In the genomic region with DNA sequence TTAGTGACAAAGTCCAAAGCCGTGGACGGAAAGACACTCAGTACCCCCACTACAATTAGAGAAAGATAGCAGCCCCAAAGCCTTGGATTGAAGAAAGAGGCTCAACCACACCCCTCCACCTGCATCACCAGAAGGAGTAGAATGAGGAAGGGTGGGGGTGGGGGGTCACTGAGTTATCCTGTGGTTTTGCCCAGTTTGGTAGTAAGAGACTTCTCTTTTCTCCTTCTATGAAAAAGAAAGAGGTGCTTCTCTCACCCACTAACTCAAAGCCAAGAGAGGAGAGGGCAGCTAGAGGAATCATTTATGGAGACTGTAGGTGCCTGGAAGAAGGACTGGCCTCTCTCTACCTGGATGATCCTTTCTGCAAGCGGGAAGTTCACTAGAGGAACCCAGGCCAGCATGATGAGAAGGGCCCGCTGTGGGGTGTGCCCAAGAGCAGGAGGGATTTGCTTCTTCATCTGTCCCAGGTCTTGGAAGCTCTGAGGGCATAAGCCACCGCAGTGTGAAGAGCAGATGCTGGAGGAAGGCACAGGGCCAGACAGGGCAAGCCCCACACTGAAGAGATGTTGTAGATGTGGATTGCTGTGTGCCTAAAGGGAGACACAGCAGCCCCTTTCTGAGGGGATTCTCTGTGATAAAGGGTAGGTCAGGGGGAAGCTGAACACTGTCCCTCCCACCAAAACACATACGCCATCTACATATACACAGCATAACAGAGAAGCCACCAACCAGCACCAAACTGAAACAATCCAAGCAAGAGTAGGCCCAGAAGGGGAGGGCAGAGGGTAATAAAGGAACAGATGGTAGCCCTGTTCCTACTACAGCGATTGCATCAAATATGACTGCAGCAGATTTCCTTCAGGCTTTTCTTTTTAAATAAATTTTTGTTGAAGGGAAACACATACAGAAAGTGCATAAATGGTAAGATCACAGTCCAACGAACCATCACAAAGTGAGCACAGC, we compare ENCODE assay signal across 26 cellular contexts.
"Had no signal": no experiment of that assay in that cellular context is flagged by ENCODE, and none has a peak within 500 bp of the region (broad histone marks: within the 10 kb centered on the region; RNA-seq: fewer than 3 reads in every experiment).

No MANE protein-coding gene starts in this region.

- H3K27ac ChIP-seq: cardiac muscle cell, gastrocnemius medialis, neutrophil, parathyroid adenoma, stomach, suprapubic skin, tibial nerve had no signal

- DNase-seq: activated CD4-positive, alpha-beta memory T cell treated with anti-CD3 and anti-CD28 coated beads, Interleukin-2, amount 10 ng/mL, durations not matched to agents 7 days and 5 days; activated CD4-positive, alpha-beta T cell treated with anti-CD3 and anti-CD28 coated beads for 48 hours; activated effector memory CD4-positive, alpha-beta T cell treated with anti-CD3 and anti-CD28 coated beads, Interleukin-2, amount 50 U/mL, for 16 hours; activated naive CD4-positive, alpha-beta T cell treated with anti-CD3 and anti-CD28 coated beads, Interleukin-2, amount 10 ng/mL, durations not matched to agents 7 days and 5 days; activated T-cell treated with anti-CD3 and anti-CD28 coated beads, Interleukin-2, amount 50 U/mL, for 72 hours; effector memory CD8-positive, alpha-beta T cell; gastrocnemius medialis; hippocampal formation; kidney glomerular epithelial cell; left ventricle myocardium superior; mammary epithelial cell; natural killer cell; small intestine; stomach had no signal

- H3K4me1 Mint-ChIP-seq: activated CD4-positive, alpha-beta memory T cell treated with anti-CD3 and anti-CD28 coated beads, Interleukin-2, amount 10 ng/mL, durations not matched to agents 7 days and 5 days; activated naive CD4-positive, alpha-beta T cell treated with anti-CD3 and anti-CD28 coated beads, Interleukin-2, amount 10 ng/mL, durations not matched to agents 7 days and 5 days; mesothelial cell of epicardium; natural killer cell; stimulated activated memory B cell treated with anti-CD40 and anti-IgM and Interleukin-4, amounts not matched to agents 10 μg/mL and 1 μg/mL and 100 μg/mL, for 72 hours had no signal

- H3K4me3 Mint-ChIP-seq: activated CD4-positive, alpha-beta memory T cell treated with anti-CD3 and anti-CD28 coated beads, Interleukin-2, amount 10 ng/mL, durations not matched to agents 7 days and 5 days; activated naive CD4-positive, alpha-beta T cell treated with anti-CD3 and anti-CD28 coated beads, Interleukin-2, amount 10 ng/mL, durations not matched to agents 7 days and 5 days; activated T-cell treated with anti-CD3 and anti-CD28 coated beads, Interleukin-2, amount 50 U/mL, for 72 hours; effector memory CD8-positive, alpha-beta T cell; mesothelial cell of epicardium; natural killer cell; stimulated activated memory B cell treated with anti-CD40 and anti-IgM and Interleukin-4, amounts not matched to agents 10 μg/mL and 1 μg/mL and 100 μg/mL, for 72 hours had no signal

- H3K9me3 ChIP-seq: gastrocnemius medialis, neutrophil, suprapubic skin had no signal

- H3K27ac Mint-ChIP-seq: activated CD4-positive, alpha-beta memory T cell treated with anti-CD3 and anti-CD28 coated beads, Interleukin-2, amount 10 ng/mL, durations not matched to agents 7 days and 5 days; activated naive CD4-positive, alpha-beta T cell treated with anti-CD3 and anti-CD28 coated beads, Interleukin-2, amount 10 ng/mL, durations not matched to agents 7 days and 5 days; activated T-cell treated with anti-CD3 and anti-CD28 coated beads, Interleukin-2, amount 50 U/mL, for 72 hours; mesothelial cell of epicardium; natural killer cell; stimulated activated memory B cell treated with anti-CD40 and anti-IgM and Interleukin-4, amounts not matched to agents 10 μg/mL and 1 μg/mL and 100 μg/mL, for 72 hours had no signal

- H2AFZ ChIP-seq: parathyroid adenoma had no signal

- H3K79me2 ChIP-seq: parathyroid adenoma had no signal

- H3K9ac ChIP-seq: parathyroid adenoma had no signal

- ATAC-seq: activated T-cell treated with anti-CD3 and anti-CD28 coated beads, Interleukin-2, amount 50 U/mL, for 72 hours; effector memory CD8-positive, alpha-beta T cell; esophagus mucosa; gastrocnemius medialis; left ventricle myocardium superior; natural killer cell; sciatic nerve; stimulated activated memory B cell treated with anti-CD40 and anti-IgM and Interleukin-4, amounts not matched to agents 10 μg/mL and 1 μg/mL and 100 μg/mL, for 72 hours had no signal

- FAIRE-seq: colon, endothelial cell of umbilical vein, small intestine, urothelium cell line had no signal

- H3K36me3 Mint-ChIP-seq: activated naive CD4-positive, alpha-beta T cell treated with anti-CD3 and anti-CD28 coated beads, Interleukin-2, amount 10 ng/mL, durations not matched to agents 7 days and 5 days; mesothelial cell of epicardium; natural killer cell; stimulated activated memory B cell treated with anti-CD40 and anti-IgM and Interleukin-4, amounts not matched to agents 10 μg/mL and 1 μg/mL and 100 μg/mL, for 72 hours had no signal

- H3K36me3 ChIP-seq: cardiac muscle cell, gastrocnemius medialis, neutrophil, stomach, suprapubic skin, tibial nerve had no signal

- H3K4me3 ChIP-seq: cardiac muscle cell, gastrocnemius medialis, stomach, suprapubic skin, tibial nerve had no signal

- H3K27me3 ChIP-seq: cardiac muscle cell, gastrocnemius medialis, neutrophil, tibial nerve had no signal

- H3K4me1 ChIP-seq: gastrocnemius medialis, parathyroid adenoma, stomach, suprapubic skin, tibial nerve had no signal

- H3K9me3 Mint-ChIP-seq: activated T-cell treated with anti-CD3 and anti-CD28 coated beads, Interleukin-2, amount 50 U/mL, for 72 hours; effector memory CD8-positive, alpha-beta T cell; mesothelial cell of epicardium; natural killer cell; stimulated activated memory B cell treated with anti-CD40 and anti-IgM and Interleukin-4, amounts not matched to agents 10 μg/mL and 1 μg/mL and 100 μg/mL, for 72 hours had no signal

- H3K27me3 Mint-ChIP-seq: effector memory CD8-positive, alpha-beta T cell; stimulated activated memory B cell treated with anti-CD40 and anti-IgM and Interleukin-4, amounts not matched to agents 10 μg/mL and 1 μg/mL and 100 μg/mL, for 72 hours had no signal
